In genomic region chr2:10935953-10936942, GRCh38 we compare ENCODE assay signal across 8 cellular contexts. TPM values are rescaled to one million over a fixed set of nuclear protein-coding genes. Genes with fewer than 3 reads are reported as not detected.
DNase-seq lines count a peak whose midpoint lies in the region; ATAC-seq and TF ChIP-seq lines count a peak whose summit lies in the region.

No MANE protein-coding gene starts in this region.

- H3K27ac ChIP-seq in body of pancreas (no peak overlapping the region), liver (ENCODE audit: low read depth in 1 of 2, low read length in 2 of 2) (no peak overlapping the region)

- no peak for TF ChIP-seq CTCF in Calu3 (IDR thresholded peaks at IDR 0.05; ENCODE audit: unreplicated experiment)
- TF ChIP-seq CTCF in body of pancreas (IDR thresholded peaks at IDR 0.05): no peak
- no peak for TF ChIP-seq CTCF in liver (IDR thresholded peaks at IDR 0.05; ENCODE audit: low read depth, low read length, missing input control)

- H3K4me3 ChIP-seq in body of pancreas (no peak overlapping the region), liver (ENCODE audit: low read depth in 1 of 3, low read length in 3 of 3) (no peak overlapping the region)

- DNase-seq in Calu3 (peak; percentile 71), body of pancreas (peak in 1 of 4 donors; percentile 25), cerebellar cortex (ENCODE audit: low spot score) (no peak), ecto neural progenitor cell (ENCODE audit: low spot score) (no peak)
- DNase-seq in stimulated activated naive CD8-positive, alpha-beta T cell treated with anti-CD3 and anti-CD28 coated beads, Interleukin-15, amount 100 ng/mL, for 72 hours: no peak

- H3K27me3 ChIP-seq in body of pancreas (no peaks in the 10 kb centered on the region), liver (ENCODE audit: control insufficient read depth in 4 of 4, insufficient read depth in 4 of 4, low read length in 3 of 4) (no peaks in the 10 kb centered on the region)

- peaks cover 25% of the 10 kb centered on the region for H3K27me3 Mint-ChIP-seq in Calu3 (ENCODE audit: unreplicated experiment)
- H3K27me3 Mint-ChIP-seq in stimulated activated naive CD8-positive, alpha-beta T cell treated with anti-CD3 and anti-CD28 coated beads, Interleukin-15, amount 100 ng/mL, for 72 hours: peaks cover 44% of the 10 kb centered on the region

- H3K4me1 Mint-ChIP-seq in Calu3 (ENCODE audit: low read depth, unreplicated experiment): peaks cover 30% of the 10 kb centered on the region
- no peaks in the 10 kb centered on the region for H3K4me1 Mint-ChIP-seq in stimulated activated naive CD8-positive, alpha-beta T cell treated with anti-CD3 and anti-CD28 coated beads, Interleukin-15, amount 100 ng/mL, for 72 hours

- no peak overlapping the region for H3K4me3 Mint-ChIP-seq in Calu3 (ENCODE audit: low read depth, unreplicated experiment)
- H3K4me3 Mint-ChIP-seq in stimulated activated naive CD8-positive, alpha-beta T cell treated with anti-CD3 and anti-CD28 coated beads, Interleukin-15, amount 100 ng/mL, for 72 hours: no peak overlapping the region

- peaks cover 11% of the 10 kb centered on the region for H3K9me3 Mint-ChIP-seq in Calu3 (ENCODE audit: low read depth, unreplicated experiment)
- peaks cover 9 to 18% of the 10 kb centered on the region in 2 donors for H3K9me3 Mint-ChIP-seq in stimulated activated naive CD8-positive, alpha-beta T cell treated with anti-CD3 and anti-CD28 coated beads, Interleukin-15, amount 100 ng/mL, for 72 hours

- H3K4me1 ChIP-seq in body of pancreas (no peaks in the 10 kb centered on the region), liver (ENCODE audit: control insufficient read depth in 4 of 4, insufficient read depth in 4 of 4, low read length in 3 of 4) (no peaks in the 10 kb centered on the region)

- whole genome bisulfite sequencing in body of pancreas, 2 donors: 75 to 76% methylated on average over 17 of the region's 17 CpGs
- WGBS in liver: 68% methylated on average over 17 of the region's 17 CpGs

- peak overlapping the region; percentile 78 for H3K27ac Mint-ChIP-seq in Calu3 (ENCODE audit: unreplicated experiment)
- H3K27ac Mint-ChIP-seq in stimulated activated naive CD8-positive, alpha-beta T cell treated with anti-CD3 and anti-CD28 coated beads, Interleukin-15, amount 100 ng/mL, for 72 hours: no peak overlapping the region

- H3K36me3 Mint-ChIP-seq in Calu3 (ENCODE audit: insufficient read depth, unreplicated experiment): no peaks in the 10 kb centered on the region

- intact Hi-C loops in Calu3 (cut with micrococcal nuclease; ENCODE audit: unreplicated experiment): no loop called here
- intact Hi-C loops in body of pancreas (cut with DNase I): no loop called here

- TF ChIP-seq POLR2A in body of pancreas (IDR thresholded peaks at IDR 0.05): no peak

- peaks cover 0 to 13% (median 0%) of the 10 kb centered on the region in 3 donors for H3K9me3 ChIP-seq in body of pancreas
- H3K9me3 ChIP-seq in liver (ENCODE audit: control insufficient read depth in 4 of 4, low read length in 3 of 4): peaks cover 0 to 6% (median 2%) of the 10 kb centered on the region in 4 donors

- no peak overlapping the region for H3K9ac ChIP-seq in liver (ENCODE audit: low read depth in 1 of 2, low read length in 2 of 2)

- BruUV-seq in Calu3 (replicated peaks; lab: Mats Ljungman, UMichigan): no TSS peak

- H3K36me3 ChIP-seq in body of pancreas (replicated peaks in 1 of 2; ENCODE audit: insufficient read depth in 1 of 2, low read depth in 2 of 2): no peaks in the 10 kb centered on the region
- H3K36me3 ChIP-seq in liver (ENCODE audit: control insufficient read depth in 4 of 4, insufficient read depth in 3 of 4, low read depth in 1 of 4, low read length in 3 of 4): no peaks in the 10 kb centered on the region

- peak; percentile 89 for TF ChIP-seq EP300 in Ishikawa (IDR thresholded peaks at IDR 0.05; ENCODE audit: borderline replicate concordance)

- ATAC-seq in body of pancreas: peak; percentile 38
- no peak for ATAC-seq in GM21619 (IDR thresholded peaks at IDR 0.05; ENCODE audit: unreplicated experiment)
- no peak for ATAC-seq in stimulated activated naive CD8-positive, alpha-beta T cell treated with anti-CD3 and anti-CD28 coated beads, Interleukin-15, amount 100 ng/mL, for 72 hours

- no peak for TF ChIP-seq RAD21 in Ishikawa (IDR thresholded peaks at IDR 0.05; ENCODE audit: low read depth)
- no peak for TF ChIP-seq RAD21 in liver (IDR thresholded peaks at IDR 0.05)

- CTCF ChIA-PET in Calu3 (lab: Charles Lee): interaction anchor here (0.6 to 0.9 kb wide), 3 partner anchors 104 to 282 kb away, joined by 3 to 4 read pairs (median 3); no protein-coding TSS in a partner anchor

TF ChIP-seq in Ishikawa, 13 proteins besides CTCF, POLR2A, EP300 and RAD21 (continues in another document):
- no peak for TF ChIP-seq EGR1 (IDR thresholded peaks at IDR 0.05)
- no peak for TF ChIP-seq CREB1 (IDR thresholded peaks at IDR 0.05; ENCODE audit: low read depth)
- TF ChIP-seq TCF12 (IDR thresholded peaks at IDR 0.05; ENCODE audit: low read depth): peak; percentile 67
- peak; percentile 59; the same call in 1 of the 2 replicates for TF ChIP-seq FOXM1 (IDR thresholded peaks at IDR 0.05; ENCODE audit: borderline replicate concordance, low read depth)
- TF ChIP-seq, protein P1, sequence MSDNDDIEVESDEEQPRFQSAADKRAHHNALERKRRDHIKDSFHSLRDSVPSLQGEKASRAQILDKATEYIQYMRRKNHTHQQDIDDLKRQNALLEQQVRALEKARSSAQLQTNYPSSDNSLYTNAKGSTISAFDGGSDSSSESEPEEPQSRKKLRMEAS (IDR thresholded peaks at IDR 0.05): no peak; the same call in 1 of the 2 replicates
- TF ChIP-seq TAF1 (IDR thresholded peaks at IDR 0.05; ENCODE audit: low read depth): no peak
- TF ChIP-seq NFIC (IDR thresholded peaks at IDR 0.05): peak; percentile 71
- TF ChIP-seq, protein P2, sequence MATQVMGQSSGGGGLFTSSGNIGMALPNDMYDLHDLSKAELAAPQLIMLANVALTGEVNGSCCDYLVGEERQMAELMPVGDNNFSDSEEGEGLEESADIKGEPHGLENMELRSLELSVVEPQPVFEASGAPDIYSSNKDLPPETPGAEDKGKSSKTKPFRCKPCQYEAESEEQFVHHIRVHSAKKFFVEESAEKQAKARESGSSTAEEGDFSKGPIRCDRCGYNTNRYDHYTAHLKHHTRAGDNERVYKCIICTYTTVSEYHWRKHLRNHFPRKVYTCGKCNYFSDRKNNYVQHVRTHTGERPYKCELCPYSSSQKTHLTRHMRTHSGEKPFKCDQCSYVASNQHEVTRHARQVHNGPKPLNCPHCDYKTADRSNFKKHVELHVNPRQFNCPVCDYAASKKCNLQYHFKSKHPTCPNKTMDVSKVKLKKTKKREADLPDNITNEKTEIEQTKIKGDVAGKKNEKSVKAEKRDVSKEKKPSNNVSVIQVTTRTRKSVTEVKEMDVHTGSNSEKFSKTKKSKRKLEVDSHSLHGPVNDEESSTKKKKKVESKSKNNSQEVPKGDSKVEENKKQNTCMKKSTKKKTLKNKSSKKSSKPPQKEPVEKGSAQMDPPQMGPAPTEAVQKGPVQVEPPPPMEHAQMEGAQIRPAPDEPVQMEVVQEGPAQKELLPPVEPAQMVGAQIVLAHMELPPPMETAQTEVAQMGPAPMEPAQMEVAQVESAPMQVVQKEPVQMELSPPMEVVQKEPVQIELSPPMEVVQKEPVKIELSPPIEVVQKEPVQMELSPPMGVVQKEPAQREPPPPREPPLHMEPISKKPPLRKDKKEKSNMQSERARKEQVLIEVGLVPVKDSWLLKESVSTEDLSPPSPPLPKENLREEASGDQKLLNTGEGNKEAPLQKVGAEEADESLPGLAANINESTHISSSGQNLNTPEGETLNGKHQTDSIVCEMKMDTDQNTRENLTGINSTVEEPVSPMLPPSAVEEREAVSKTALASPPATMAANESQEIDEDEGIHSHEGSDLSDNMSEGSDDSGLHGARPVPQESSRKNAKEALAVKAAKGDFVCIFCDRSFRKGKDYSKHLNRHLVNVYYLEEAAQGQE (IDR thresholded peaks at IDR 0.05; ENCODE audit: low read depth): no peak

TF ChIP-seq in liver, 16 proteins besides CTCF, POLR2A, EP300 and RAD21:
- TF ChIP-seq RXRA (IDR thresholded peaks at IDR 0.05): peak in 1 of 2 donors; percentile 20
- TF ChIP-seq FOXA2 (IDR thresholded peaks at IDR 0.05): peak; percentile 47
- peak; percentile 35 to 56 for TF ChIP-seq JUND (IDR thresholded peaks at IDR 0.05)
- TF ChIP-seq, protein P3, sequence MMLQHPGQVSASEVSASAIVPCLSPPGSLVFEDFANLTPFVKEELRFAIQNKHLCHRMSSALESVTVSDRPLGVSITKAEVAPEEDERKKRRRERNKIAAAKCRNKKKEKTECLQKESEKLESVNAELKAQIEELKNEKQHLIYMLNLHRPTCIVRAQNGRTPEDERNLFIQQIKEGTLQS (IDR thresholded peaks at IDR 0.05): no peak
- TF ChIP-seq, protein P2 (IDR thresholded peaks at IDR 0.05): no peak

RNA-seq across cellular contexts. Expression of gene KCNF1, which starts 24.5 kb away (rescaled TPM):
- total RNA-seq in Calu3 (2022): not detected in 2 replicates
- 1 to 10 TPM in 1 of 2 donors, not detected in 1; 5.3 TPM for total RNA-seq in body of pancreas
- under 1 TPM in 1 of 2 donors, not detected in 1; 0.09 TPM for total RNA-seq in liver
- polyA plus RNA-seq in liver: not detected
